In the genomic region with DNA sequence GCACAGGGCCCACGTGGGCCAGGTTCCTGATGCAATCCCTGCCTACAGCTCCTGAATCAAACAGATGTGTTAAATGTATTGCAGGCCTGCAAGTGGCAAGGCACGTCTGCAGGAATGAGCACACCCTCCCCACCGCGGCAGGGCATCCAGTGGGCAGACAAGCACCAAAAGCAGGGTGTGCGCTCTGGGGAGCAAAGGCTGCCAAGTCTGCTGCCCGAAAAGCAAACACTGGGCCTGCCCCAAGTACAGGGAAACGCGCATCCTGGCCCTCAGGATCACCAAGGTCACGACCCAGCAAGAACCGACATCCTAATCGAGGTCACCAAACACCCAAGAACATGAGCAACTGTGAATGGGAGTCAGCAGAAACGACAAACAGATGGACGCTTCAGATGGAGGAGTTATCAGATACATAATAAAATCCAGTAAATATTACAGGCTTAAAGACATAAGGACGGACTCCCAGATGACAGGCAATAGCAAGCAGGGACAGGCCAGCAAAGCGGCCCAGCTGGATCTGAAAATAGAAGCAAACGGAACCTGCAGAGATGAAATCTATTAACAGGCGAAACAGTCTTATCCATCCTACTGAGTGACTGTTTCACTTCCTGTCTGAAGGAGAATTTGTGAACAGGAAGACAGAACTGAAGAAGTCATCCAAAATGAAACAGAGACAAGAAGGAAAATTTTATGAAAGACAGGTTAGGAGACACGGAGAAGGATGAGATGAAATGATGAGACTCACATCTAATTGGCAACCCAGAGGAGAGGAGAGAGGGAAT, we compare ENCODE assay signal across 14 cellular contexts. TPM values are rescaled to one million over a fixed set of nuclear protein-coding genes. Genes with fewer than 3 reads are reported as not detected.
A peak's percentile ranks its signal among the peaks of the same experiment; 100 is the strongest.
DNase-seq lines count a peak whose midpoint lies in the region; ATAC-seq, FAIRE-seq and TF ChIP-seq lines count a peak whose summit lies in the region.
"Had no signal": no experiment of that assay in that cellular context is flagged by ENCODE, and none has a peak within 500 bp of the region (broad histone marks: within the 10 kb centered on the region; RNA-seq: fewer than 3 reads in every experiment).

No MANE protein-coding gene starts in this region.

- no peak overlapping the region for H4K91ac ChIP-seq in H1 (replicated peaks; ENCODE audit: insufficient read length, low read length)

- CTCF ChIA-PET in H1 (lab: Charles Lee; ENCODE audit: partially characterized antibody): interaction anchor here (0.6 to 0.7 kb wide), 2 partner anchors 61 to 454 kb away, joined by 3 read pairs; no protein-coding TSS in a partner anchor

- no peaks in the 10 kb centered on the region; a peak in 1 of 7 replicates for H3K4me1 ChIP-seq in H1 (replicated peaks in 1 of 4; ENCODE audit: control insufficient read depth in 3 of 4, insufficient read depth in 4 of 4, low read length in 3 of 4)
- H3K4me1 ChIP-seq in urinary bladder (ENCODE audit: insufficient read depth): peaks cover 2% of the 10 kb centered on the region
- no peaks in the 10 kb centered on the region for H3K4me1 ChIP-seq in tibial artery
- H3K4me1 ChIP-seq: psoas muscle had no signal

- no peak overlapping the region for H3K14ac ChIP-seq in H1 (ENCODE audit: insufficient read length)

- H3K4ac ChIP-seq in H1 (replicated peaks; ENCODE audit: insufficient read length, low read depth, low read length): no peak overlapping the region

- peaks cover 0 to 9% of the 10 kb centered on the region in 2 experiments; a peak in 1 of 4 replicates for H3K79me2 ChIP-seq in H1 (ENCODE audit: control insufficient read depth in 1 of 2, insufficient read depth in 2 of 2, low read length in 2 of 2)

- TF ChIP-seq POLR2A in H1 (IDR thresholded peaks at IDR 0.05; ENCODE audit: control extremely low read depth in 1 of 2, low read depth in 2 of 2, low read length in 2 of 2): no peak

- no peaks in the 10 kb centered on the region for H3K27me3 ChIP-seq in H1 (replicated peaks in 1 of 4; ENCODE audit: control insufficient read depth in 3 of 4, extremely low read depth in 1 of 4, insufficient read depth in 3 of 4, low read length in 3 of 4)
- no peaks in the 10 kb centered on the region for H3K27me3 ChIP-seq in tibial artery
- H3K27me3 ChIP-seq: MG63, transverse colon had no signal

- H3K79me1 ChIP-seq in H1 (ENCODE audit: low read depth, low read length): peaks cover 3% of the 10 kb centered on the region; the same call in 1 of the 2 replicates

- H2BK15ac ChIP-seq in H1 (ENCODE audit: low read length): no peak overlapping the region

- H3K4me3 ChIP-seq in H1 (ENCODE audit: extremely low read depth in 1 of 4, insufficient read depth in 2 of 4, low read depth in 3 of 4, low read length in 4 of 4) (no peak overlapping the region), urinary bladder (ENCODE audit: low read depth, low read length) (no peak overlapping the region), tibial artery (no peak overlapping the region)
- H3K4me3 ChIP-seq: MG63, psoas muscle, transverse colon had no signal

- no peak overlapping the region for H2BK120ac ChIP-seq in H1 (replicated peaks; ENCODE audit: low read depth, low read length)

- H2BK20ac ChIP-seq in H1 (ENCODE audit: low read length): no peak overlapping the region

- H4K20me1 ChIP-seq in H1 (replicated peaks in 1 of 2; ENCODE audit: control insufficient read depth in 1 of 2, insufficient read depth in 2 of 2, low read length in 2 of 2): peaks cover 3 to 11% of the 10 kb centered on the region in 2 experiments

- no peak overlapping the region for H2AFZ ChIP-seq in H1 (ENCODE audit: low read length)

- H3K23ac ChIP-seq in H1 (ENCODE audit: insufficient read length): no peak overlapping the region

- H3K27ac ChIP-seq in H1 (ENCODE audit: low read depth, low read length) (no peak overlapping the region), urinary bladder (ENCODE audit: low read depth) (peak overlapping the region; percentile 25), tibial artery (no peak overlapping the region)
- H3K27ac ChIP-seq: psoas muscle, transverse colon had no signal

- H2BK12ac ChIP-seq in H1 (ENCODE audit: low read depth, low read length): no peak overlapping the region

- no peak overlapping the region for H2AK5ac ChIP-seq in H1 (ENCODE audit: low read depth, low read length)

- H3K23me2 ChIP-seq in H1 (ENCODE audit: low read depth, low read length): no peaks in the 10 kb centered on the region

- no peak for ATAC-seq in Right ventricle myocardium superior (ENCODE audit: poor library complexity)
- ATAC-seq: psoas muscle had no signal

- H3K18ac ChIP-seq in H1 (ENCODE audit: extremely low read depth, low read length): no peak overlapping the region

- 91% methylated on average over 18 of the region's 18 CpGs; no CpG with 5 or more reads in 1 of the 2 experiments for WGBS in H1 (ENCODE audit: extremely low coverage in 1 of 2, insufficient coverage in 1 of 2, insufficient read length in 1 of 2, insufficient replicate concordance in 2 of 2, low coverage in 1 of 2, low lambda C conversion rate in 2 of 2, missing lambda C conversion rate in 1 of 2), 2 experiments
- 50% methylated on average over 18 of the region's 18 CpGs for WGBS in urinary bladder

- TF ChIP-seq EP300 in H1 (IDR thresholded peaks at IDR 0.05; ENCODE audit: borderline replicate concordance in 1 of 2, low read depth in 2 of 2, low read length in 2 of 2): no peak

- peak; percentile 41 for DNase-seq in Right ventricle myocardium superior
- DNase-seq in cardiac septum (ENCODE audit: low spot score): no peak
- DNase-seq in NOMO-1 treated with DMSO at 0.1 percent for 48 hours (lab: John Stamatoyannopoulos, UW; ENCODE audit: unreplicated experiment): peak; percentile 70
- no peak for DNase-seq in H1 (ENCODE audit: low read depth in 1 of 2, low spot score in 2 of 2)
- no peak for DNase-seq in NAMALWA (ENCODE audit: low spot score)
- DNase-seq in AML-193 (lab: John Stamatoyannopoulos, UW): no peak
- DNase-seq in tibial artery: no peak
- DNase-seq: activated CD4-positive, alpha-beta T cell treated with anti-CD3 and anti-CD28 coated beads, Interleukin-2, amount 50 U/mL, for 48 hours; activated naive CD4-positive, alpha-beta T cell treated with Interleukin-2 at 50 U/mL for 16 hours; CD4-positive, CD25-positive, alpha-beta regulatory T cell; MG63; psoas muscle; transverse colon had no signal

- no peak overlapping the region for H4K8ac ChIP-seq in H1 (ENCODE audit: extremely low read depth, insufficient read depth, low read length)

- H3K36me3 ChIP-seq in H1 (ENCODE audit: control insufficient read depth in 2 of 4, insufficient read depth in 4 of 4, low read length in 3 of 4): peaks cover 11 to 79% (median 46%) of the 10 kb centered on the region in 4 experiments
- peaks cover 4% of the 10 kb centered on the region for H3K36me3 ChIP-seq in urinary bladder (ENCODE audit: insufficient read depth)
- peaks cover 40 to 86% (median 68%) of the 10 kb centered on the region in 3 donors for H3K36me3 ChIP-seq in tibial artery

- TF ChIP-seq CTCF in H1 (IDR thresholded peaks at IDR 0.05; ENCODE audit: control extremely low read depth in 1 of 3, insufficient read depth in 1 of 3, low read depth in 1 of 3, low read length in 3 of 3) (no peak), tibial artery (IDR thresholded peaks at IDR 0.05) (no peak)

- no peak overlapping the region for H3K9ac ChIP-seq in H1 (replicated peaks in 1 of 4; ENCODE audit: extremely low read depth in 1 of 4, low read depth in 3 of 4, low read length in 3 of 4)

- no peak for FAIRE-seq in H1 (lab: Jason Lieb, UNC)

- POLR2A ChIA-PET in H1 (lab: Charles Lee; ENCODE audit: partially characterized antibody): interaction anchor here (1.3 kb wide), 1 partner anchor 17 kb away, joined by 4 read pairs; no protein-coding TSS in a partner anchor

- H3K56ac ChIP-seq in H1 (replicated peaks; ENCODE audit: insufficient read length, low read depth, low read length): no peak overlapping the region

- no peak for TF ChIP-seq RAD21 in H1 (IDR thresholded peaks at IDR 0.05 in 1 of 2, conservative IDR thresholded peaks at IDR 0.05 in 1 of 2; ENCODE audit: low read depth in 2 of 2, low read length in 2 of 2)

- no peaks in the 10 kb centered on the region for H3K9me3 ChIP-seq in H1 (ENCODE audit: insufficient read depth in 2 of 2, low read depth in 1 of 2, low read length in 1 of 2)
- no peaks in the 10 kb centered on the region for H3K9me3 ChIP-seq in tibial artery
- H3K9me3 ChIP-seq: MG63, psoas muscle, transverse colon had no signal

- H2BK5ac ChIP-seq in H1 (ENCODE audit: low read depth, low read length): peak overlapping the region; percentile 28; the same call in 1 of the 2 replicates

- intact Hi-C loops in Right ventricle myocardium superior (cut with DNase I): no loop called here
- intact Hi-C loops in cardiac septum (cut with DNase I): no loop called here
- intact Hi-C loops in tibial artery (cut with DNase I; ENCODE audit: low total_unique reads): no loop called here

- H3K4me2 ChIP-seq in H1 (ENCODE audit: insufficient read depth in 1 of 2, low read depth in 2 of 2, low read length in 2 of 2): no peak overlapping the region

- H4K5ac ChIP-seq in H1 (ENCODE audit: insufficient read length, low read depth, low read length): no peak overlapping the region

TF ChIP-seq in H1, 55 proteins besides CTCF, POLR2A, EP300 and RAD21 (continues in another document):
- no peak for TF ChIP-seq NANOG (IDR thresholded peaks at IDR 0.05; ENCODE audit: insufficient read depth, low read depth, low read length, poor library complexity, severe bottlenecking)

RNA-seq across cellular contexts. Expression of gene CARS1, which starts 26.7 kb away (rescaled TPM):
- total RNA-seq in Right ventricle myocardium superior (12.8 TPM), cardiac septum (17.1 TPM), urinary bladder (16.1 TPM)
- total RNA-seq in H1 (2021; fragmentation: NEBNext Ultra II Directional; extraction: Animal tissue kit (Norgen Biotek cat#: 25700)): 89.4 and 100 TPM in 2 replicates
- polyA plus RNA-seq in H1 (2011; rRNA removed) (44.1 and 52.2 TPM in 2 replicates), urinary bladder (32.2 TPM)
- polyA plus RNA-seq in H1 (2011; cell fraction: cytosol; rRNA removed): 80.1 TPM
- 153 TPM for polyA plus RNA-seq in H1 (2011; cell fraction: nucleus; rRNA removed)
- polyA plus RNA-seq in H1 (2012, experiment 1 of 2): 66.9 to 85.6 TPM (median 81.2 TPM) in 4 replicates
- polyA plus RNA-seq in H1 (2012, experiment 2 of 2): 40.9 TPM
- 50.9 TPM for polyA plus RNA-seq in H1 (2013, experiment 1 of 2)
- polyA plus RNA-seq in H1 (2013, experiment 2 of 2): 47.6 TPM
- 61.8 and 68.1 TPM in 2 replicates for polyA minus RNA-seq in H1 (2011; rRNA and poly(A)+ RNA removed)
- polyA minus RNA-seq in H1 (2011; cell fraction: cytosol; rRNA and poly(A)+ RNA removed): 33.2 TPM
- 83.4 TPM for polyA minus RNA-seq in H1 (2011; cell fraction: nucleus; rRNA and poly(A)+ RNA removed)

RNA-seq across cellular contexts. Expression of gene NAP1L4, which starts 38.4 kb away (rescaled TPM):
- 154 TPM for total RNA-seq in Right ventricle myocardium superior
- total RNA-seq in cardiac septum: 189 TPM
- total RNA-seq in H1 (2021; fragmentation: NEBNext Ultra II Directional; extraction: Animal tissue kit (Norgen Biotek cat#: 25700)): 190 and 194 TPM in 2 replicates
- 75.8 and 81.4 TPM in 2 replicates for polyA plus RNA-seq in H1 (2011; rRNA removed)
- polyA plus RNA-seq in H1 (2011; cell fraction: cytosol; rRNA removed): 105 TPM
- 118 TPM for polyA plus RNA-seq in H1 (2011; cell fraction: nucleus; rRNA removed)
- polyA plus RNA-seq in H1 (2012, experiment 1 of 2): 128 to 175 TPM (median 137 TPM) in 4 replicates
- polyA plus RNA-seq in H1 (2012, experiment 2 of 2): 37.8 TPM
- polyA plus RNA-seq in H1 (2013, experiment 1 of 2): 102 TPM
- 96.1 TPM for polyA plus RNA-seq in H1 (2013, experiment 2 of 2)
- 80.9 and 95.4 TPM in 2 replicates for polyA minus RNA-seq in H1 (2011; rRNA and poly(A)+ RNA removed)
- 46.7 TPM for polyA minus RNA-seq in H1 (2011; cell fraction: cytosol; rRNA and poly(A)+ RNA removed)
- 103 TPM for polyA minus RNA-seq in H1 (2011; cell fraction: nucleus; rRNA and poly(A)+ RNA removed)
- 154 TPM for total RNA-seq in urinary bladder
- 86.9 TPM for polyA plus RNA-seq in urinary bladder

Comparison
In these comparisons a context has a peak if more than half of its experiments do, and no peak if none do; other contexts are left out.
1. DNase-seq: peak in Right ventricle myocardium superior (single experiment) and NOMO-1 treated with DMSO at 0.1 percent for 48 hours (single experiment); none in cardiac septum (single experiment), H1 (0 of 2), NAMALWA (single experiment), AML-193 (0 of 2) and tibial artery (0 of 2).